ENCODE assay signal across 9 cellular contexts in genomic region chr1:160830321-160831153, GRCh38. TPM values are rescaled to one million over a fixed set of nuclear protein-coding genes. Genes with fewer than 3 reads are reported as not detected.
DNase-seq lines count a peak whose midpoint lies in the region; ATAC-seq, FAIRE-seq and TF ChIP-seq lines count a peak whose summit lies in the region.
"Had no signal": no experiment of that assay in that cellular context is flagged by ENCODE, and none has a peak within 500 bp of the region (broad histone marks: within the 10 kb centered on the region; RNA-seq: fewer than 3 reads in every experiment).

No MANE protein-coding gene starts in this region.

- TF ChIP-seq POLR2A in endothelial cell of umbilical vein (IDR thresholded peaks at IDR 0.05; ENCODE audit: low read depth, low read length) (no peak), transverse colon (IDR thresholded peaks at IDR 0.05) (no peak)

- in situ Hi-C loops in transverse colon (cut with MboI; ENCODE audit: low pct_ligation_motif_present in 1 of 4, low pct_unique_long_range_greater_than_20kb in 1 of 4, low sequenced_read_pairs in 3 of 4) = loop anchor here in 2 of 4 donors (5.0 to 25.0 kb wide), 3 partner anchors 56 to 257 kb away; partner anchors contain the start of genes ITLN2 (in 2 of the 2), KLHDC9 (in 1 of the 2) and NECTIN4 (in 1 of the 2)

- peaks cover 2% of the 10 kb centered on the region for H3K27me3 Mint-ChIP-seq in neural progenitor cell (ENCODE audit: insufficient read depth, low read depth)

- no peaks in the 10 kb centered on the region for H4K20me1 ChIP-seq in endothelial cell of umbilical vein (replicated peaks; ENCODE audit: control insufficient read depth, extremely low read depth, insufficient read depth, low read length)
- no peaks in the 10 kb centered on the region for H4K20me1 ChIP-seq in neural progenitor cell (ENCODE audit: low read depth)

- H3K9me3 Mint-ChIP-seq in neural progenitor cell = no peaks in the 10 kb centered on the region

- H3F3A ChIP-seq in neural progenitor cell (ENCODE audit: low read depth) = no peaks in the 10 kb centered on the region

- no peaks in the 10 kb centered on the region for H3K36me3 ChIP-seq in endothelial cell of umbilical vein (ENCODE audit: control insufficient read depth in 2 of 2, extremely low read depth in 1 of 2, insufficient read depth in 2 of 2, low read length in 2 of 2)
- H3K36me3 ChIP-seq in neural progenitor cell = no peaks in the 10 kb centered on the region
- H3K36me3 ChIP-seq in transverse colon = no peaks in the 10 kb centered on the region

- H3K9me3 ChIP-seq in endothelial cell of umbilical vein (replicated peaks; ENCODE audit: control insufficient read depth, insufficient read depth, low read length) (no peaks in the 10 kb centered on the region), neural progenitor cell (ENCODE audit: low read depth) (no peaks in the 10 kb centered on the region), transverse colon (no peaks in the 10 kb centered on the region)

- POLR2A ChIA-PET in endothelial cell of umbilical vein (lab: Charles Lee) = no interaction called here

- TF ChIP-seq CTCF in AG10803 (conservative IDR thresholded peaks at IDR 0.05; ENCODE audit: low read length) (peak; percentile 55), endothelial cell of umbilical vein (IDR thresholded peaks at IDR 0.05; ENCODE audit: extremely low read depth in 1 of 2, insufficient read depth in 1 of 2, low read depth in 1 of 2, low read length in 2 of 2) (peak; percentile 48 to 70), neural progenitor cell (IDR thresholded peaks at IDR 0.05) (peak; percentile 83), transverse colon (IDR thresholded peaks at IDR 0.05) (peak; percentile 51 to 81 (median 66))

- H3K9ac ChIP-seq in endothelial cell of umbilical vein (replicated peaks; ENCODE audit: extremely low read depth, insufficient read depth, low read length) = no peak overlapping the region
- no peak overlapping the region for H3K9ac ChIP-seq in neural progenitor cell

- DNase-seq in AG10803 (ENCODE audit: low read depth) (peak; percentile 15), GM19239 (ENCODE audit: insufficient read length, low spot score) (peak; percentile 35), NCI-H526 treated with DMSO at 0.1 percent for 48 hours (lab: John Stamatoyannopoulos, UW) (peak; percentile 61), endothelial cell of umbilical vein (ENCODE audit: low read depth, low spot score) (peak; percentile 35), neural progenitor cell (ENCODE audit: low spot score) (peak; percentile 88), transverse colon (peak; percentile 84)
- DNase-seq in activated CD8-positive, alpha-beta memory T cell treated with anti-CD3 and anti-CD28 coated beads for 24 hours = peak; percentile 89

- H3K27ac ChIP-seq in endothelial cell of umbilical vein (ENCODE audit: insufficient read depth, low read depth, low read length) (no peak overlapping the region), neural progenitor cell (no peak overlapping the region), transverse colon (no peak overlapping the region)

- H3K4me3 Mint-ChIP-seq in neural progenitor cell = peak overlapping the region; percentile 10

- BruUV-seq in endothelial cell of umbilical vein (replicated peaks; lab: Mats Ljungman, UMichigan) = no TSS peak

- no peak for ATAC-seq in HG03280 (IDR thresholded peaks at IDR 0.05; ENCODE audit: unreplicated experiment)

- H3K36me3 Mint-ChIP-seq in neural progenitor cell = no peaks in the 10 kb centered on the region

- H3K4me1 Mint-ChIP-seq in neural progenitor cell = no peaks in the 10 kb centered on the region

- H3K4me1 ChIP-seq in endothelial cell of umbilical vein (ENCODE audit: control insufficient read depth, extremely low read depth, insufficient read depth, low read length) (no peaks in the 10 kb centered on the region), neural progenitor cell (no peaks in the 10 kb centered on the region), transverse colon (no peaks in the 10 kb centered on the region)

- H3K9me1 ChIP-seq in endothelial cell of umbilical vein (replicated peaks; ENCODE audit: control insufficient read depth, extremely low read depth, insufficient read depth, low read length) = no peaks in the 10 kb centered on the region

- H3K4me3 ChIP-seq in AG10803 (ENCODE audit: low read length) (no peak overlapping the region), endothelial cell of umbilical vein (replicated peaks in 1 of 3; ENCODE audit: insufficient read depth in 1 of 3, low read depth in 1 of 3, low read length in 3 of 3) (no peak overlapping the region), neural progenitor cell (no peak overlapping the region), transverse colon (no peak overlapping the region)

- H2AFZ ChIP-seq in endothelial cell of umbilical vein (ENCODE audit: low read depth, low read length) = no peak overlapping the region
- H2AFZ ChIP-seq in neural progenitor cell (replicated peaks) = no peak overlapping the region

- CTCF ChIA-PET in endothelial cell of umbilical vein (lab: Charles Lee) = interaction anchor here (0.6 to 3.8 kb wide), 9 partner anchors 9 to 402 kb away, joined by 3 to 22 read pairs (median 4); no protein-coding TSS in a partner anchor

- no peaks in the 10 kb centered on the region for H3K27me3 ChIP-seq in endothelial cell of umbilical vein (ENCODE audit: control insufficient read depth in 2 of 2, insufficient read depth in 2 of 2, low read length in 2 of 2)
- no peaks in the 10 kb centered on the region for H3K27me3 ChIP-seq in neural progenitor cell
- H3K27me3 ChIP-seq in transverse colon = no peaks in the 10 kb centered on the region

- no peak for TF ChIP-seq EP300 in transverse colon (IDR thresholded peaks at IDR 0.05; ENCODE audit: low read depth)

- H3K4me2 ChIP-seq in endothelial cell of umbilical vein (ENCODE audit: insufficient read depth, low read length) (no peak overlapping the region), neural progenitor cell (no peak overlapping the region)

- peak overlapping the region; percentile 57 for H3K27ac Mint-ChIP-seq in neural progenitor cell

- intact Hi-C loops in endothelial cell of umbilical vein (cut with micrococcal nuclease) = loop anchor here (1.0 to 2.0 kb wide), 2 partner anchors 103 to 156 kb away; no protein-coding TSS in a partner anchor
- intact Hi-C loops in transverse colon (cut with DNase I; ENCODE audit: low total_unique reads) = loop anchor here (10.0 kb wide), 1 partner anchor 124 kb away; the partner anchor contains the start of gene ITLN2

- H3K79me2 ChIP-seq in endothelial cell of umbilical vein (ENCODE audit: control insufficient read depth, insufficient read depth, low read length) (no peaks in the 10 kb centered on the region), neural progenitor cell (ENCODE audit: low read depth) (no peaks in the 10 kb centered on the region)

- dilution Hi-C loops in endothelial cell of umbilical vein (cut with MboI; ENCODE audit: extremely low pct_ligation_motif_present, low sequenced_read_pairs) = no loop called here

- peak; percentile 96 for FAIRE-seq in GM19239 (lab: Jason Lieb, UNC)
- peak; percentile 42 for FAIRE-seq in endothelial cell of umbilical vein (lab: Jason Lieb, UNC)

- 65 to 80% methylated on average over 1 to 8 of the region's 8 CpGs for WGBS in transverse colon (ENCODE audit: low coverage in 1 of 2), 2 donors

TF ChIP-seq in endothelial cell of umbilical vein, 7 proteins besides CTCF, POLR2A, EP300 and RAD21 (continues in another document):
- TF ChIP-seq POLR2AphosphoS5 (IDR thresholded peaks at IDR 0.05; ENCODE audit: insufficient read depth, low read depth, low read length) = no peak
- TF ChIP-seq MYC (IDR thresholded peaks at IDR 0.05; ENCODE audit: low read depth, low read length) = no peak
- no peak for TF ChIP-seq JUN (IDR thresholded peaks at IDR 0.05; ENCODE audit: borderline replicate concordance, insufficient read depth, insufficient read length, low read depth)
- TF ChIP-seq FOS (IDR thresholded peaks at IDR 0.05; ENCODE audit: borderline replicate concordance, insufficient read depth, low read length) = no peak
- TF ChIP-seq GATA2 (IDR thresholded peaks at IDR 0.05; ENCODE audit: insufficient read depth, insufficient read length, low read depth, low read length) = no peak

RNA-seq across cellular contexts. Expression of gene CD244, which starts 32.1 kb away (rescaled TPM):
- total RNA-seq in endothelial cell of umbilical vein (not detected in 2 replicates), neural progenitor cell (ENCODE audit: low replicate concordance) (not detected in 2 replicates), transverse colon (under 1 TPM in 2 of 4 donors, not detected in 2; 0.48 to 0.55 TPM)
- not detected in 2 replicates for polyA plus RNA-seq in endothelial cell of umbilical vein
- polyA plus RNA-seq in endothelial cell of umbilical vein (2011; cell fraction: cytosol; rRNA removed) = not detected in 2 replicates
- not detected in 2 replicates for polyA plus RNA-seq in endothelial cell of umbilical vein (2011; cell fraction: nucleus; rRNA removed)
- not detected in 2 replicates for polyA plus RNA-seq in endothelial cell of umbilical vein (2012)
- polyA minus RNA-seq in endothelial cell of umbilical vein = not detected in 2 replicates
- not detected for polyA minus RNA-seq in endothelial cell of umbilical vein (2011; cell fraction: cytosol; rRNA and poly(A)+ RNA removed)
- polyA minus RNA-seq in endothelial cell of umbilical vein (2011; cell fraction: nucleus; rRNA and poly(A)+ RNA removed) = not detected in 2 replicates
- total RNA-seq: temporal lobe had no signal

RNA-seq across cellular contexts. Expression of gene LY9, which starts 34.6 kb away (rescaled TPM):
- total RNA-seq in endothelial cell of umbilical vein (not detected in 2 replicates), neural progenitor cell (ENCODE audit: low replicate concordance) (not detected in 2 replicates), transverse colon (1 to 10 TPM in 3 of 4 donors, under 1 TPM in 1; 0.40 to 9.4 (median 1.8) TPM)
- not detected in 2 replicates for polyA plus RNA-seq in endothelial cell of umbilical vein
- not detected in 2 replicates for polyA plus RNA-seq in endothelial cell of umbilical vein (2011; cell fraction: cytosol; rRNA removed)
- not detected in 2 replicates for polyA plus RNA-seq in endothelial cell of umbilical vein (2011; cell fraction: nucleus; rRNA removed)
- not detected in 2 replicates for polyA plus RNA-seq in endothelial cell of umbilical vein (2012)
- not detected in 2 replicates for polyA minus RNA-seq in endothelial cell of umbilical vein
- polyA minus RNA-seq in endothelial cell of umbilical vein (2011; cell fraction: cytosol; rRNA and poly(A)+ RNA removed) = not detected
- not detected in 2 replicates for polyA minus RNA-seq in endothelial cell of umbilical vein (2011; cell fraction: nucleus; rRNA and poly(A)+ RNA removed)
- total RNA-seq: temporal lobe had no signal

RNA-seq across cellular contexts. Expression of gene ITLN1, which starts 54.4 kb away (rescaled TPM):
- total RNA-seq in endothelial cell of umbilical vein (not detected in 2 replicates), neural progenitor cell (ENCODE audit: low replicate concordance) (not detected in 2 replicates), transverse colon (100 to 1,000 TPM in 1 of 4 donors, 10 to 100 TPM in 1, 1 to 10 TPM in 1, not detected in 1; 9.5 to 256 (median 46.2) TPM)
- 0.12 and 0.24 TPM in 2 replicates for polyA plus RNA-seq in endothelial cell of umbilical vein
- polyA plus RNA-seq in endothelial cell of umbilical vein (2011; cell fraction: cytosol; rRNA removed) = 0.09 and 0.13 TPM in 2 replicates
- polyA plus RNA-seq in endothelial cell of umbilical vein (2011; cell fraction: nucleus; rRNA removed) = 0.13 TPM in 1 of 2 replicates, not detected in the other
- polyA plus RNA-seq in endothelial cell of umbilical vein (2012) = not detected in 2 replicates
- not detected in 2 replicates for polyA minus RNA-seq in endothelial cell of umbilical vein
- not detected for polyA minus RNA-seq in endothelial cell of umbilical vein (2011; cell fraction: cytosol; rRNA and poly(A)+ RNA removed)
- not detected in 2 replicates for polyA minus RNA-seq in endothelial cell of umbilical vein (2011; cell fraction: nucleus; rRNA and poly(A)+ RNA removed)
- total RNA-seq: temporal lobe had no signal

Comparison
In these comparisons a context has a peak if more than half of its experiments do, and no peak if none do; other contexts are left out.
1. DNase-seq: peak in every context shown above with its lines; median percentile 89 in activated CD8-positive, alpha-beta memory T cell treated with anti-CD3 and anti-CD28 coated beads for 24 hours; 88 in neural progenitor cell; 84 in transverse colon; 61 in NCI-H526 treated with DMSO at 0.1 percent for 48 hours; 35 in GM19239; 35 in endothelial cell of umbilical vein; 15 in AG10803.